16 cellular contexts compared by ENCODE assay signal in the genomic region with DNA sequence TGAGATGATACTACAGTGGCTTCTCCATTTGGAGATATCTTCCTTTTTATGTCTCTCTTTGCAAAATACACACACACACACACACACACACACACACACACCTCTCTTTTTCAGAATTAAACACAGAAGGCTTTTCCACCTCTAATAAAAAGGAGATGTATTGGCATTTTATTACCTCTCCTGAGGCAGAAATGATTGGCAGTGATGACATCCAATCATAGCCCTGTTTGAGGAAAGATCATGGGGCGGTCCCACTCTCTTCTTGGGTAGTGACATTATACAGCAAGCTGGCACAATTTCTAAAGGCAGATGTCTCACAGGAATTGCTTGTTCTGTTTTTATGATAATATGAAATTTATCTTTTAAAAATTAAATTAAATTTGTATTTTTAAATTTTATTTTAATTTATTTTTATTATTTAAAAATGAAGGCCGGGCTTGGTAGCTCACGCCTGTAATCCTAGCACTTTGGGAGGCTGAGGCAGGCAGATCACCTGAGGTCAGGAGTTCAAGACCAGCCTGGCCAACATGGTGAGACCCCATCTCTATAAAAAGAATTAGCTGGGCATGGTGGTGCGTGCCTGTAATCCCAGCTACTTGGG. TPM values are rescaled to one million over a fixed set of nuclear protein-coding genes. Genes with fewer than 3 reads are reported as not detected.
"Had no signal": no experiment of that assay in that cellular context is flagged by ENCODE, and none has a peak within 500 bp of the region (broad histone marks: within the 10 kb centered on the region; RNA-seq: fewer than 3 reads in every experiment).

No MANE protein-coding gene starts in this region.

- H3K4me3 ChIP-seq: prostate gland had no signal

- H3K9me3 ChIP-seq: prostate gland had no signal

- H3K27me3 ChIP-seq: foreskin keratinocyte had no signal

- H3K27ac ChIP-seq: foreskin keratinocyte, prostate gland had no signal

- DNase-seq: activated effector memory CD4-positive, alpha-beta T cell treated with anti-CD3 and anti-CD28 coated beads, Interleukin-2, amount 50 U/mL, for 16 hours; activated T-cell treated with anti-CD3 and anti-CD28 coated beads, Interleukin-2, amount 50 U/mL, for 24 hours; anterior cingulate cortex; dermis blood vessel endothelial cell; foreskin keratinocyte; head of caudate nucleus; natural killer cell; stimulated activated CD4-positive, alpha-beta T cell treated with anti-CD3 and anti-CD28 coated beads, Interleukin-12 subunit alpha, Interleukin-12 subunit beta, amount 100 ng/mL, for 4 hours; stimulated activated naive CD4-positive, alpha-beta T cell; substantia nigra; trophoblast cell had no signal

- H3K4me1 ChIP-seq: foreskin keratinocyte, prostate gland had no signal

- H3K36me3 ChIP-seq: prostate gland had no signal

RNA-seq across cellular contexts. Expression of gene CHRNA9, which starts 15.6 kb away (rescaled TPM):
- total RNA-seq: cerebellum, dermis blood vessel endothelial cell, foreskin keratinocyte, lung microvascular endothelial cell, natural killer cell, prostate gland, sciatic nerve had no signal
- polyA plus RNA-seq: esophagus had no signal
